1 cellular context compared by ENCODE assay signal in the genomic region with DNA sequence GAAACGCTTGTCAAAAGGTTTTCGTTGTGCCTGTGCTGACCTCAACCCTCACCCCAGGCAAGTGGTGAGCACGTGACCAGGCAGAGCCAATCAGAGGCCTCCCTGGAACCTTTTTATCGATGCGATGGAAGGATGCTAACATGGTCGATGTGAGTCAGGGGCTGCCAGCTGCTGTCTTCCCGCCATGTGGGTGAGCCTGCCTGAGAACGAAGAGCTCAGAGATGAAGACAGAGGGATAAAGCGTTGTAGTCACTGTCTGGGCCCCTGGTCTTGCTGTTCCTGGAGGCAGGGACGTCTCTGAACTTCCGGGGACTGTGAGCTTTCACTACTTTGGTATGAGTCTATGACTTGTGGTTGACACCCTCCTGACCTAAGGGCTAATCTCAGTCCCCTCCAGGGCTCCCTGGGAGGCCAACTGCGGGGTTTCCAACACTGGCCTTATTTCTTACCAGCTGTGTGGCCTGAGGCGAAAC.
A peak's percentile ranks its signal among the peaks of the same experiment; 100 is the strongest.
TF ChIP-seq lines count a peak whose summit lies in the region.

No MANE protein-coding gene starts in this region.

TF ChIP-seq in K562, 482 proteins besides CTCF, POLR2A, EP300 and RAD21:
- TF ChIP-seq EHMT2 (IDR thresholded peaks at IDR 0.05) (no peak), ZNF695 (CRISPR knock-in tag; IDR thresholded peaks at IDR 0.05) (no peak), HNRNPLL (IDR thresholded peaks at IDR 0.05; ENCODE audit: low read depth, low read length, poor library complexity, severe bottlenecking) (no peak), TFE3 (CRISPR knock-in tag; IDR thresholded peaks at IDR 0.05) (peak; percentile 93), POLR2AphosphoS5 (IDR thresholded peaks at IDR 0.05; ENCODE audit: control insufficient read depth, insufficient read depth, low read depth, low read length) (no peak), BCL6 (CRISPR knock-in tag; IDR thresholded peaks at IDR 0.05) (no peak), NCOA6 (IDR thresholded peaks at IDR 0.05) (no peak), BHLHE40 (IDR thresholded peaks at IDR 0.05; ENCODE audit: low read length) (peak; percentile 31; the same call in 1 of the 2 replicates), FOS (IDR thresholded peaks at IDR 0.05; ENCODE audit: extremely low read depth, insufficient read length) (peak; percentile 36), NR2C2 (CRISPR knock-in tag; IDR thresholded peaks at IDR 0.05) (no peak), NR2C2 (tag; IDR thresholded peaks at IDR 0.05) (peak; percentile 44; the same call in 1 of the 2 replicates), TGIF2 (CRISPR knock-in tag; IDR thresholded peaks at IDR 0.05) (no peak), STAG1 (CRISPR knock-in tag; IDR thresholded peaks at IDR 0.05; ENCODE audit: borderline replicate concordance) (no peak), RBM25 (IDR thresholded peaks at IDR 0.05; ENCODE audit: low read depth, low read length, severe bottlenecking) (peak; percentile 56), RAD51 (IDR thresholded peaks at IDR 0.05; ENCODE audit: borderline replicate concordance, low read depth) (peak; percentile 91), CBFA2T2 (conservative IDR thresholded peaks at IDR 0.05) (peak; percentile 50), ZNF589 (CRISPR knock-in tag; IDR thresholded peaks at IDR 0.05; ENCODE audit: low read depth) (no peak), FOSL1 (tag; conservative IDR thresholded peaks at IDR 0.05) (no peak), USF1 (CRISPR knock-in tag; IDR thresholded peaks at IDR 0.05) (peak; percentile 93), NFYB (IDR thresholded peaks at IDR 0.05; ENCODE audit: extremely low read depth, insufficient read length) (peak; percentile 69), HMG20B (CRISPR knock-in tag; IDR thresholded peaks at IDR 0.05) (no peak), KDM1A (IDR thresholded peaks at IDR 0.05) (peak; percentile 68 to 77; a peak in 3 of 4 replicates), SNIP1 (IDR thresholded peaks at IDR 0.05; ENCODE audit: low read depth) (no peak), ZNF121 (CRISPR knock-in tag; conservative IDR thresholded peaks at IDR 0.05) (no peak), SMAD2 (IDR thresholded peaks at IDR 0.05; ENCODE audit: low read depth, low read length) (no peak), TOE1 (IDR thresholded peaks at IDR 0.05; ENCODE audit: borderline replicate concordance) (peak; percentile 76; the same call in 1 of the 2 replicates), TOE1 (CRISPR knock-in tag; IDR thresholded peaks at IDR 0.05; ENCODE audit: borderline replicate concordance, low read depth) (no peak), ZSCAN32 (CRISPR knock-in tag; IDR thresholded peaks at IDR 0.05) (no peak), CGGBP1 (CRISPR knock-in tag; IDR thresholded peaks at IDR 0.05) (no peak), BRD4 (IDR thresholded peaks at IDR 0.05) (no peak), HOXB6 (CRISPR knock-in tag; IDR thresholded peaks at IDR 0.05; ENCODE audit: borderline replicate concordance) (no peak), ZC3H8 (IDR thresholded peaks at IDR 0.05) (no peak), NKRF (IDR thresholded peaks at IDR 0.05; ENCODE audit: borderline replicate concordance) (no peak), MTA1 (IDR thresholded peaks at IDR 0.05; ENCODE audit: borderline replicate concordance) (no peak), ZKSCAN1 (IDR thresholded peaks at IDR 0.05; ENCODE audit: low read depth, low read length) (no peak), L3MBTL2 (IDR thresholded peaks at IDR 0.05) (0 out of 2 replicates have a peak, but pooled peaks have one; percentile 34), IFI16 (CRISPR knock-in tag; IDR thresholded peaks at IDR 0.05) (no peak), POLR2G (IDR thresholded peaks at IDR 0.05; ENCODE audit: low read depth, low read length) (no peak), ZNF561 (CRISPR knock-in tag; conservative IDR thresholded peaks at IDR 0.05) (no peak), E2F6 (IDR thresholded peaks at IDR 0.05; ENCODE audit: borderline replicate concordance in 1 of 2, extremely low read depth in 1 of 2, insufficient read depth in 1 of 2, insufficient read length in 1 of 2, low read depth in 1 of 2, low read length in 1 of 2, poor library complexity in 1 of 2, severe bottlenecking in 1 of 2) (peak in 1 of 2 experiments; percentile 39), VEZF1 (CRISPR knock-in tag; IDR thresholded peaks at IDR 0.05) (no peak), DACH1 (IDR thresholded peaks at IDR 0.05; ENCODE audit: partially characterized antibody) (no peak), TEAD1 (CRISPR knock-in tag; IDR thresholded peaks at IDR 0.05) (no peak)
- TF ChIP-seq, protein P1, sequence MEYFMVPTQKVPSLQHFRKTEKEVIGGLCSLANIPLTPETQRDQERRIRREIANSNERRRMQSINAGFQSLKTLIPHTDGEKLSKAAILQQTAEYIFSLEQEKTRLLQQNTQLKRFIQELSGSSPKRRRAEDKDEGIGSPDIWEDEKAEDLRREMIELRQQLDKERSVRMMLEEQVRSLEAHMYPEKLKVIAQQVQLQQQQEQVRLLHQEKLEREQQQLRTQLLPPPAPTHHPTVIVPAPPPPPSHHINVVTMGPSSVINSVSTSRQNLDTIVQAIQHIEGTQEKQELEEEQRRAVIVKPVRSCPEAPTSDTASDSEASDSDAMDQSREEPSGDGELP (CRISPR knock-in tag; IDR thresholded peaks at IDR 0.05; ENCODE audit: borderline replicate concordance): peak; percentile 28; the same call in 1 of the 2 replicates
- TF ChIP-seq, protein P2, sequence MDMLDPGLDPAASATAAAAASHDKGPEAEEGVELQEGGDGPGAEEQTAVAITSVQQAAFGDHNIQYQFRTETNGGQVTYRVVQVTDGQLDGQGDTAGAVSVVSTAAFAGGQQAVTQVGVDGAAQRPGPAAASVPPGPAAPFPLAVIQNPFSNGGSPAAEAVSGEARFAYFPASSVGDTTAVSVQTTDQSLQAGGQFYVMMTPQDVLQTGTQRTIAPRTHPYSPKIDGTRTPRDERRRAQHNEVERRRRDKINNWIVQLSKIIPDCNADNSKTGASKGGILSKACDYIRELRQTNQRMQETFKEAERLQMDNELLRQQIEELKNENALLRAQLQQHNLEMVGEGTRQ (CRISPR knock-in tag; IDR thresholded peaks at IDR 0.05): peak; percentile 95
- TF ChIP-seq, protein P3, sequence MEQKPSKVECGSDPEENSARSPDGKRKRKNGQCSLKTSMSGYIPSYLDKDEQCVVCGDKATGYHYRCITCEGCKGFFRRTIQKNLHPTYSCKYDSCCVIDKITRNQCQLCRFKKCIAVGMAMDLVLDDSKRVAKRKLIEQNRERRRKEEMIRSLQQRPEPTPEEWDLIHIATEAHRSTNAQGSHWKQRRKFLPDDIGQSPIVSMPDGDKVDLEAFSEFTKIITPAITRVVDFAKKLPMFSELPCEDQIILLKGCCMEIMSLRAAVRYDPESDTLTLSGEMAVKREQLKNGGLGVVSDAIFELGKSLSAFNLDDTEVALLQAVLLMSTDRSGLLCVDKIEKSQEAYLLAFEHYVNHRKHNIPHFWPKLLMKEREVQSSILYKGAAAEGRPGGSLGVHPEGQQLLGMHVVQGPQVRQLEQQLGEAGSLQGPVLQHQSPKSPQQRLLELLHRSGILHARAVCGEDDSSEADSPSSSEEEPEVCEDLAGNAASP (IDR thresholded peaks at IDR 0.05): no peak
